6 cellular contexts compared by ENCODE assay signal in genomic region chr20:3158968-3159431, GRCh38. TPM values are rescaled to one million over a fixed set of nuclear protein-coding genes. Genes with fewer than 3 reads are reported as not detected.
DNase-seq lines count a peak whose midpoint lies in the region; ATAC-seq lines count a peak whose summit lies in the region.

No MANE protein-coding gene starts in this region.

- in situ Hi-C loops in G401 (cut with HindIII; ENCODE audit: low sequenced_read_pairs), result no loop called here

- H3K36me3 Mint-ChIP-seq in T-helper 17 cell (ENCODE audit: low read depth) (peaks cover 2% of the 10 kb centered on the region), immature natural killer cell (peaks cover 0 to under 1% (median 0%) of the 10 kb centered on the region in 3 donors)

- peak overlapping the region; percentile 98 for H3K4me3 Mint-ChIP-seq in T-helper 17 cell
- H3K4me3 Mint-ChIP-seq in immature natural killer cell, result peak overlapping the region; percentile 89 to 98 (median 97)

- H3K27ac Mint-ChIP-seq in T-helper 17 cell (peak overlapping the region; percentile 96), immature natural killer cell (peak overlapping the region; percentile 83 to 97 (median 94))

- ATAC-seq in T-helper 17 cell, result peak; percentile 30

- no peaks in the 10 kb centered on the region for H3K9me3 Mint-ChIP-seq in immature natural killer cell

- H3K9me3 ChIP-seq in T-helper 17 cell (ENCODE audit: control insufficient read depth, low read length, poor library complexity, severe bottlenecking), result no peaks in the 10 kb centered on the region

- peak; percentile 14 for DNase-seq in G401 (ENCODE audit: low spot score)
- DNase-seq in T-helper 17 cell, result no peak
- peak in 1 of 3 donors; percentile 18 for DNase-seq in immature natural killer cell
- DNase-seq in COLO668 (lab: John Stamatoyannopoulos, UW; ENCODE audit: unreplicated experiment), result no peak
- DNase-seq in NCI-H226, result no peak
- DNase-seq in LoVo (ENCODE audit: low spot score), result no peak

- no peaks in the 10 kb centered on the region for H3K27me3 Mint-ChIP-seq in T-helper 17 cell
- peaks cover 7 to 16% (median 11%) of the 10 kb centered on the region in 3 donors for H3K27me3 Mint-ChIP-seq in immature natural killer cell (ENCODE audit: low read depth in 3 of 3)

- H3K4me1 Mint-ChIP-seq in T-helper 17 cell (peaks cover 40% of the 10 kb centered on the region), immature natural killer cell (peaks cover 47 to 52% of the 10 kb centered on the region in 2 donors)

RNA-seq across cellular contexts. Expression of gene FASTKD5, which starts 0.7 kb away (rescaled TPM):
- 13.0 and 19.4 TPM in 2 replicates for total RNA-seq in G401 (2014; rRNA removed; shearing (Covaris generic))
- 10 to 100 TPM; 21.0 to 34.2 TPM for total RNA-seq in T-helper 17 cell
- polyA plus RNA-seq in immature natural killer cell, result 10 to 100 TPM; 12.2 to 26.5 (median 20.5) TPM

RNA-seq across cellular contexts. Expression of gene UBOX5, which starts 0.7 kb away (rescaled TPM):
- 3.8 and 8.8 TPM in 2 replicates for total RNA-seq in G401 (2014; rRNA removed; shearing (Covaris generic))
- 1 to 10 TPM; 7.0 to 8.2 TPM for total RNA-seq in T-helper 17 cell
- polyA plus RNA-seq in immature natural killer cell, result 1 to 10 TPM; 2.3 to 7.0 (median 4.9) TPM

RNA-seq across cellular contexts. Expression of gene LZTS3, which starts 14.3 kb away (rescaled TPM):
- 10.4 and 15.2 TPM in 2 replicates for total RNA-seq in G401 (2014; rRNA removed; shearing (Covaris generic))
- 10 to 100 TPM; 15.7 to 19.1 TPM for total RNA-seq in T-helper 17 cell
- not detected for polyA plus RNA-seq in immature natural killer cell

RNA-seq across cellular contexts. Expression of gene DDRGK1, which starts 45.5 kb away (rescaled TPM):
- total RNA-seq in G401 (2014; rRNA removed; shearing (Covaris generic)), result 22.4 and 23.9 TPM in 2 replicates
- total RNA-seq in T-helper 17 cell, result 10 to 100 TPM; 43.7 to 45.6 TPM
- polyA plus RNA-seq in immature natural killer cell, result 10 to 100 TPM; 45.6 to 63.1 (median 48.0) TPM

RNA-seq across cellular contexts. Expression of gene ITPA, which starts 50.3 kb away (rescaled TPM):
- 78.9 and 91.6 TPM in 2 replicates for total RNA-seq in G401 (2014; rRNA removed; shearing (Covaris generic))
- total RNA-seq in T-helper 17 cell, result 10 to 100 TPM; 39.5 to 41.4 TPM
- 10 to 100 TPM; 75.0 to 84.5 (median 76.3) TPM for polyA plus RNA-seq in immature natural killer cell
